Comparison of ENCODE assay signal across 8 cellular contexts in genomic region chr7:103149808-103150180, GRCh38. TPM values are rescaled to one million over a fixed set of nuclear protein-coding genes. Genes with fewer than 3 reads are reported as not detected.
A peak's percentile ranks its signal among the peaks of the same experiment; 100 is the strongest.
DNase-seq lines count a peak whose midpoint lies in the region; ATAC-seq and TF ChIP-seq lines count a peak whose summit lies in the region.

No MANE protein-coding gene starts in this region.

- WGBS in liver, result 79% methylated on average over 11 of the region's 11 CpGs

- H3K4me3 Mint-ChIP-seq in Caco-2 (ENCODE audit: unreplicated experiment), result peak overlapping the region; percentile 99
- H3K4me3 Mint-ChIP-seq in activated naive CD8-positive, alpha-beta T cell treated with anti-CD3 and anti-CD28 coated beads for 36 hours, result peak overlapping the region; percentile 76
- H3K4me3 Mint-ChIP-seq in type B pancreatic cell, result peak overlapping the region; percentile 94

- no peak for ATAC-seq in HG03097 (IDR thresholded peaks at IDR 0.05; ENCODE audit: low FRiP score, unreplicated experiment)

- H3K4me3 ChIP-seq in Caco-2 (ENCODE audit: low read depth, low read length) (peak overlapping the region; percentile 76), HEK293 (ENCODE audit: low read depth, low read length) (no peak overlapping the region), liver (ENCODE audit: low read depth in 1 of 3, low read length in 3 of 3) (peak overlapping the region; percentile 52 to 83 (median 81))

- H3K9me3 Mint-ChIP-seq in Caco-2 (ENCODE audit: unreplicated experiment) (no peaks in the 10 kb centered on the region), type B pancreatic cell (peaks cover 4% of the 10 kb centered on the region)
- no peaks in the 10 kb centered on the region for H3K9me3 Mint-ChIP-seq in activated naive CD8-positive, alpha-beta T cell treated with anti-CD3 and anti-CD28 coated beads for 36 hours

- TSS peak; percentile 60 for BruUV-seq in Caco-2 (replicated peaks; lab: Mats Ljungman, UMichigan)

- H3K27me3 Mint-ChIP-seq in Caco-2 (ENCODE audit: insufficient read depth, unreplicated experiment), result no peaks in the 10 kb centered on the region
- H3K27me3 Mint-ChIP-seq in activated naive CD8-positive, alpha-beta T cell treated with anti-CD3 and anti-CD28 coated beads for 36 hours, result no peaks in the 10 kb centered on the region
- H3K27me3 Mint-ChIP-seq in type B pancreatic cell, result no peaks in the 10 kb centered on the region

- no peak for DNase-seq in Caco-2
- no peak for DNase-seq in activated naive CD8-positive, alpha-beta T cell treated with anti-CD3 and anti-CD28 coated beads for 36 hours
- no peak for DNase-seq in type B pancreatic cell (ENCODE audit: extremely low spot score, unreplicated experiment)
- no peak for DNase-seq in activated CD4-positive, CD25-positive, alpha-beta regulatory T cell treated with anti-CD3 and anti-CD28 coated beads, Interleukin-2, amount 50 U/mL, for 72 hours
- DNase-seq in NCI-H82 treated with DMSO at 0.1 percent for 48 hours (lab: John Stamatoyannopoulos, UW; ENCODE audit: unreplicated experiment), result no peak

- H3K36me3 ChIP-seq in Caco-2 (ENCODE audit: control insufficient read depth, insufficient read depth, low read length), result no peaks in the 10 kb centered on the region
- no peaks in the 10 kb centered on the region for H3K36me3 ChIP-seq in HEK293 (ENCODE audit: control insufficient read depth in 2 of 2, insufficient read depth in 1 of 2, low read length in 2 of 2)
- no peaks in the 10 kb centered on the region for H3K36me3 ChIP-seq in liver (ENCODE audit: control insufficient read depth in 4 of 4, insufficient read depth in 3 of 4, low read depth in 1 of 4, low read length in 3 of 4)

- TF ChIP-seq CTCF in Caco-2 (IDR thresholded peaks at IDR 0.05; ENCODE audit: insufficient read depth in 1 of 2, low read depth in 1 of 2, low read length in 1 of 2, severe bottlenecking in 1 of 2, unreplicated experiment in 1 of 2) (no peak), HEK293 (tag by site-specific recombination; IDR thresholded peaks at IDR 0.05) (no peak), liver (IDR thresholded peaks at IDR 0.05; ENCODE audit: low read depth, low read length, missing input control) (no peak), type B pancreatic cell (conservative IDR thresholded peaks at IDR 0.05) (no peak)

- H3K9ac ChIP-seq in liver (ENCODE audit: low read depth in 1 of 2, low read length in 2 of 2), result no peak overlapping the region

- CTCF ChIA-PET in Caco-2 (lab: Charles Lee), result interaction anchor here (0.7 kb wide), 1 partner anchor 88 kb away, joined by 4 read pairs; no protein-coding TSS in a partner anchor
- CTCF ChIA-PET in HEK293 (lab: Yijun Ruan, JAX), result interaction anchor here (0.7 to 0.9 kb wide), 2 partner anchors 20 to 727 kb away, joined by 3 to 5 read pairs; no protein-coding TSS in a partner anchor

- peaks cover 33% of the 10 kb centered on the region for H3K4me1 Mint-ChIP-seq in Caco-2 (ENCODE audit: low read depth, unreplicated experiment)
- H3K4me1 Mint-ChIP-seq in activated naive CD8-positive, alpha-beta T cell treated with anti-CD3 and anti-CD28 coated beads for 36 hours, result peaks cover 33% of the 10 kb centered on the region
- H3K4me1 Mint-ChIP-seq in type B pancreatic cell (ENCODE audit: unreplicated experiment), result peaks cover 54% of the 10 kb centered on the region

- H3K27me3 ChIP-seq in Caco-2 (replicated peaks; ENCODE audit: control insufficient read depth, insufficient read depth, low read length), result no peaks in the 10 kb centered on the region
- H3K27me3 ChIP-seq in liver (ENCODE audit: control insufficient read depth in 4 of 4, insufficient read depth in 4 of 4, low read length in 3 of 4), result no peaks in the 10 kb centered on the region

- H3K9me3 ChIP-seq in Caco-2 (no peaks in the 10 kb centered on the region), HEK293 (ENCODE audit: control insufficient read depth, insufficient read depth, low read depth, low read length) (no peaks in the 10 kb centered on the region), liver (ENCODE audit: control insufficient read depth in 4 of 4, low read length in 3 of 4) (no peaks in the 10 kb centered on the region)

- peak overlapping the region; percentile 92 for H3K27ac ChIP-seq in HEK293 (ENCODE audit: extremely low read depth, low read depth, low read length)
- peak overlapping the region; percentile 93 to 98 for H3K27ac ChIP-seq in liver (ENCODE audit: low read depth in 1 of 2, low read length in 2 of 2)

- POLR2A ChIA-PET in Caco-2 (lab: Charles Lee) (interaction anchor here (0.6 to 1.8 kb wide), 4 partner anchors 74 to 1052 kb away, joined by 3 to 21 read pairs (median 6); partner anchors contain the start of genes ARMC10 and FBXL13), HEK293 (lab: Yijun Ruan, JAX) (interaction anchor here (0.6 to 1.8 kb wide), 3 partner anchors 75 to 1782 kb away, joined by 3 to 14 read pairs (median 3); partner anchors contain the start of genes ARMC10 and FBXL13)

- intact Hi-C loops in Caco-2 (cut with micrococcal nuclease; ENCODE audit: unreplicated experiment), result loop anchor here (5.0 kb wide), 1 partner anchor 72 kb away; the partner anchor contains the start of gene ARMC10

- H3K36me3 Mint-ChIP-seq in Caco-2 (ENCODE audit: insufficient read depth, unreplicated experiment), result peaks cover 33% of the 10 kb centered on the region
- H3K36me3 Mint-ChIP-seq in activated naive CD8-positive, alpha-beta T cell treated with anti-CD3 and anti-CD28 coated beads for 36 hours, result peaks cover 13% of the 10 kb centered on the region
- peaks cover 10% of the 10 kb centered on the region for H3K36me3 Mint-ChIP-seq in type B pancreatic cell

- TF ChIP-seq RAD21 in liver (IDR thresholded peaks at IDR 0.05), result no peak

- H3K27ac Mint-ChIP-seq in Caco-2 (ENCODE audit: unreplicated experiment), result peak overlapping the region; percentile 97
- peak overlapping the region; percentile 91 for H3K27ac Mint-ChIP-seq in activated naive CD8-positive, alpha-beta T cell treated with anti-CD3 and anti-CD28 coated beads for 36 hours
- H3K27ac Mint-ChIP-seq in type B pancreatic cell, result peak overlapping the region; percentile 98

- H3K4me1 ChIP-seq in Caco-2, result peaks cover 31% of the 10 kb centered on the region
- no peaks in the 10 kb centered on the region; the same call in 1 of the 2 replicates for H3K4me1 ChIP-seq in HEK293 (ENCODE audit: control insufficient read depth, insufficient read depth, low read length)
- H3K4me1 ChIP-seq in liver (ENCODE audit: control insufficient read depth in 4 of 4, insufficient read depth in 4 of 4, low read length in 3 of 4), result peaks cover 4 to 53% (median 38%) of the 10 kb centered on the region in 4 donors

TF ChIP-seq in HEK293, 187 proteins besides CTCF, POLR2A, EP300 and RAD21 (continues in another document):
- TF ChIP-seq FEZF1 (tag by site-specific recombination; IDR thresholded peaks at IDR 0.05) (no peak), ZNF335 (tag by site-specific recombination; conservative IDR thresholded peaks at IDR 0.05) (peak; percentile 7), ZNF513 (tag by site-specific recombination; IDR thresholded peaks at IDR 0.05) (0 out of 2 replicates have a peak, but pooled peaks have one; percentile 11), ZSCAN16 (tag by site-specific recombination; IDR thresholded peaks at IDR 0.05) (no peak), ZNF544 (tag by site-specific recombination; IDR thresholded peaks at IDR 0.05) (no peak)

TF ChIP-seq in liver, 16 proteins besides CTCF, POLR2A, EP300 and RAD21:
- no peak for TF ChIP-seq EGR1 (IDR thresholded peaks at IDR 0.05; ENCODE audit: low read depth in 2 of 2)
- TF ChIP-seq NR2F2 (IDR thresholded peaks at IDR 0.05), result no peak
- no peak for TF ChIP-seq GABPA (IDR thresholded peaks at IDR 0.05 in 1 of 2, conservative IDR thresholded peaks at IDR 0.05 in 1 of 2)
- TF ChIP-seq YY1 (IDR thresholded peaks at IDR 0.05), result peak; percentile 97
- no peak for TF ChIP-seq FOXA2 (IDR thresholded peaks at IDR 0.05)
- TF ChIP-seq FOXA1 (IDR thresholded peaks at IDR 0.05), result no peak
TF ChIP-seq in liver: peak in this region for 1.

RNA-seq across cellular contexts. Expression of gene NAPEPLD, which starts 0.9 kb away (rescaled TPM):
- total RNA-seq in Caco-2 (2022) (16.9 and 18.9 TPM in 2 replicates), liver (10 to 100 TPM; 20.7 to 31.9 TPM), type B pancreatic cell (ENCODE audit: low replicate concordance) (17.0 and 27.1 TPM in 2 replicates)
- 1 to 10 TPM; 4.1 to 4.9 TPM for total RNA-seq in activated naive CD8-positive, alpha-beta T cell treated with anti-CD3 and anti-CD28 coated beads for 36 hours
- polyA plus RNA-seq in liver, result 10 to 100 TPM in 1 of 2 donors, 1 to 10 TPM in 1; 4.4 to 15.6 TPM
